ENCODE assay signal across 8 cellular contexts in the genomic region with DNA sequence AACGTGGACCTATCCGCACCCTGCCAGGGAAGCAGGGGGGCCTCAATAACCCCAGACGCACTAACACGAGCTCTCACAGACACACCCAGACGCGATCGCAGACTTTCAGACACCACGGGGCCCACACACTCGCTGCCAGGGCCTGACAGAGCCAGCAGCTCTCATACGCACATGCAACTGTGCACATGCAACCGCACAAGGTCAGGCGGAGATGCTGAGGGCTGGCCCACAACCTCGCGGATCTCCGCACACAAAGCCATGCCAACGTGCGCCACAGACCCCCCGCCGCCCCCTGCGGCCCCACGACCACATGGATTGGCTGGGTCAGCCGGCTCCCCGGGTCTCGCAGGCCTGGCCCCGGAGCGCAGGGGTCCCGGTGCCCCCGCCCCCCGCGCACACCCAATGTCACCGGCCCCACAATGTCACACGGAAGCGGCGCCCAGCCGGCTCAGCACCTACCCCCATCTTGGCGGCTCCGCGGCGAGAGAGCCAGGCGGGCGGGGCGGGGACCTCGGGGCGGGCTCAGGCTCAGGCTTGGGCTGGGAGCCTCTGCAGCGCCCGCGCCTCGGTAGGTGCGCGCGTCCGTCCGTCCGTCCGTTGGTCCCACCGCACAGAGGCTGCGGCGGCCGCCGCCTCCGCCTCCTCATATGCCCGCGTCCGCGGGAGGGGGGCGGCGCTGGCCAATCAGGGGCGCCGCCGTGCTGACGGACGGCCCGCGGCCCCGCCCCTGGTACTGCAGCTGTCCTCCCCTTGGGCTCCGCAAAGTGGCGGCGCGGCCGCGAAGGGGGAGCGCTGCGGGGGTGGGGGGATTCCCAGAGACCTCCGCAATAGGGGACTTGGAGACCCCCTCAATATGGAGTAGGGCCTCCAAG. TPM values are rescaled to one million over a fixed set of nuclear protein-coding genes. Genes with fewer than 3 reads are reported as not detected.
DNase-seq lines count a peak whose midpoint lies in the region; ATAC-seq, FAIRE-seq and TF ChIP-seq lines count a peak whose summit lies in the region.

TSS of gene ATP1A3 (minus strand) at position 619 of the 872 bp plus-strand sequence. CDS start at position 465, 154 bp downstream.

- H3K27me3 ChIP-seq in gastroesophageal sphincter (peaks cover 85% of the 10 kb centered on the region), osteoblast (ENCODE audit: insufficient read depth, low read length) (peaks cover 37% of the 10 kb centered on the region), tibial artery (peaks cover 3 to 92% of the 10 kb centered on the region in 2 donors)

- no peak for TF ChIP-seq CTCF in D721Med (IDR thresholded peaks at IDR 0.05; ENCODE audit: insufficient read depth, missing control alignments)
- TF ChIP-seq CTCF in gastroesophageal sphincter (IDR thresholded peaks at IDR 0.05), result no peak
- no peak for TF ChIP-seq CTCF in osteoblast (IDR thresholded peaks at IDR 0.05; ENCODE audit: extremely low read depth, low read depth, low read length)
- no peak for TF ChIP-seq CTCF in tibial artery (IDR thresholded peaks at IDR 0.05)

- H3K36me3 ChIP-seq in gastroesophageal sphincter (no peaks in the 10 kb centered on the region), osteoblast (ENCODE audit: insufficient read depth, low read length) (no peaks in the 10 kb centered on the region), tibial artery (no peaks in the 10 kb centered on the region)

- ATAC-seq in gastroesophageal sphincter, result peak; percentile 45

- no CpG with 5 or more reads among the region's 84 CpGs for whole genome bisulfite sequencing in gastroesophageal sphincter (ENCODE audit: low coverage in 1 of 2), 2 donors

- H3K27ac ChIP-seq in gastroesophageal sphincter (no peak within 1 kb of the TSS), osteoblast (ENCODE audit: low read depth, low read length) (no peak within 1 kb of the TSS), tibial artery (no peak within 1 kb of the TSS)

- TF ChIP-seq POLR2A in gastroesophageal sphincter (IDR thresholded peaks at IDR 0.05), result no peak

- no peak for FAIRE-seq in D721Med (lab: Jason Lieb, UNC)
- FAIRE-seq in RCC 7860 (lab: Jason Lieb, UNC), result no peak

- intact Hi-C loops in tibial artery (cut with DNase I; ENCODE audit: low total_unique reads), result no loop called here

- TF ChIP-seq EP300 in gastroesophageal sphincter (IDR thresholded peaks at IDR 0.05), result no peak

- peak; percentile 93 for DNase-seq in D721Med (ENCODE audit: insufficient read length, low spot score)
- peak in 39 of 76 experiments; percentile 12 to 65 (median 35) for DNase-seq in HUDEP-2 (lab: John Stamatoyannopoulos, UW; ENCODE audit: unreplicated experiment in 76 of 76)
- peak; percentile 4 for DNase-seq in RCC 7860 (ENCODE audit: low spot score)
- DNase-seq in activated effector memory CD4-positive, alpha-beta T cell treated with Interleukin-2 at 50 U/mL for 16 hours, result peak; percentile 48
- DNase-seq in osteoblast (ENCODE audit: insufficient read length, low spot score, missing footprints), result peak; percentile 98
- DNase-seq in tibial artery, result no peak
- no peak for DNase-seq in cortex of kidney (lab: John Stamatoyannopoulos, UW)

- H3K9me3 ChIP-seq in gastroesophageal sphincter (no peaks in the 10 kb centered on the region), osteoblast (ENCODE audit: low read depth, low read length) (no peaks in the 10 kb centered on the region), tibial artery (no peaks in the 10 kb centered on the region)

- peaks cover 2% of the 10 kb centered on the region for H4K20me1 ChIP-seq in osteoblast (ENCODE audit: insufficient read depth, low read length)

- H2AFZ ChIP-seq in osteoblast (ENCODE audit: low read length), result no peak within 1 kb of the TSS

- peak within 1 kb of the TSS in 1 of 2 donors; percentile 50 for H3K4me3 ChIP-seq in gastroesophageal sphincter
- H3K4me3 ChIP-seq in osteoblast (ENCODE audit: insufficient read depth, low read length), result peak within 1 kb of the TSS; percentile 33
- H3K4me3 ChIP-seq in tibial artery, result peak within 1 kb of the TSS; percentile 19 to 47

- no peaks in the 10 kb centered on the region for H3K79me2 ChIP-seq in osteoblast (ENCODE audit: insufficient read depth, low read length)

- peaks cover 0 to 36% (median 19%) of the 10 kb centered on the region in 3 donors for H3K4me1 ChIP-seq in gastroesophageal sphincter
- H3K4me1 ChIP-seq in osteoblast (ENCODE audit: insufficient read depth, low read length), result no peaks in the 10 kb centered on the region
- peaks cover 0 to 27% (median 15%) of the 10 kb centered on the region in 4 donors for H3K4me1 ChIP-seq in tibial artery

- H3K4me2 ChIP-seq in osteoblast (ENCODE audit: insufficient read depth, low read length), result peak within 1 kb of the TSS; percentile 51

RNA-seq across cellular contexts. Expression of gene ATP1A3, which starts in this region (rescaled TPM):
- total RNA-seq in gastroesophageal sphincter, result 1 to 10 TPM in 2 of 4 donors, under 1 TPM in 1, not detected in 1; 0.81 to 2.6 (median 1.1) TPM
- total RNA-seq in osteoblast, result under 0.01 TPM in 2 replicates

Comparison
In these comparisons a context has a peak if more than half of its experiments do, and no peak if none do; other contexts are left out.
1. Peak in DNase-seq, H3K4me3 ChIP-seq and H3K4me2 ChIP-seq in osteoblast; RNA of the gene not detected or under 1 TPM.
2. DNase-seq: peak in D721Med (single experiment), HUDEP-2 (39 of 76), RCC 7860 (single experiment) and activated effector memory CD4-positive, alpha-beta T cell treated with Interleukin-2 at 50 U/mL for 16 hours (single experiment); none in tibial artery (0 of 2) and cortex of kidney (single experiment).